33 cellular contexts compared by ENCODE assay signal in the genomic region with DNA sequence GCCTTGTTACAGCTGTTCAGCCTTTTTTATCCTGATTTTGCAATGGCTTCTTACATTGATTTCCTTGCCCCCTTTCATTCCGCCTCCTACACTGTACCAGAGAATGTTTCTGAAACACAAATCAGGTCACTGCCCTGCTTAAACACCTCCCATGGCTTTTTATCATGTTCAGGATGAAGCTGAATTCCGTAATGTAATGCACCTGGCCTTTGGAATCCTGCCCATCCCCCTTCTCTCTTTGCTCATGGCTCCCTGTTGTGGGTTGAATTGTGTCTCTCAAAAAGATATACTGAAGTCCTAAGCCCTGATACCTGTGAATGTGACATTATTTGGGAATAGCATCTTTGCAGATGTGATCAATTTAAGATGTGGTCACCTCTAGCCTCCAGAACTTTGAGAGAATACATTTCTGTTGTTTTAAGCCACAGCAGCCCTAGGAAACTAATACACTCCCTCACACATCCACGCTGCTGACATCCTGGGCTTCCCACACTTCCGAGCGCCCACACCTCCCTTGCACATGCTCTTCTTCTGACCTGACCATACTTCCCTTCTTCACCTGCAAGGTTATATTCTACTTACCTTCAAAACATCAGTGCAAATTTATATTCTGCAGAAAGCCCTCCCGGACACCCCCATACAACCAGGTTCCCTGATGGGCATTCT.
"Had no signal": no experiment of that assay in that cellular context is flagged by ENCODE, and none has a peak within 500 bp of the region (broad histone marks: within the 10 kb centered on the region; RNA-seq: fewer than 3 reads in every experiment).

No MANE protein-coding gene starts in this region.

- H3K9me3 Mint-ChIP-seq: activated naive CD8-positive, alpha-beta T cell treated with anti-CD3 and anti-CD28 coated beads, Interleukin-2, amount 10 ng/mL, durations not matched to agents 7 days and 5 days; brain; neural progenitor cell; stimulated activated naive B cell treated with anti-CD40 and anti-IgM and Interleukin-4, amounts not matched to agents 10 μg/mL and 1 μg/mL and 100 μg/mL, for 72 hours had no signal

- H3K4me3 ChIP-seq: ascending aorta, cardiac muscle cell, heart left ventricle, neural progenitor cell, right atrium auricular region, smooth muscle cell, stomach, thyroid gland, upper lobe of right lung had no signal

- ATAC-seq: activated CD4-positive, CD25-positive, alpha-beta regulatory T cell treated with anti-CD3 and anti-CD28 coated beads, Interleukin-2, amount 50 U/mL, for 24 hours; esophagus mucosa; foreskin keratinocyte; heart left ventricle; left cardiac atrium; naive thymus-derived CD4-positive, alpha-beta T cell; stimulated activated naive B cell treated with anti-CD40 and anti-IgM and Interleukin-4, amounts not matched to agents 10 μg/mL and 1 μg/mL and 100 μg/mL, for 72 hours; upper lobe of right lung had no signal

- H3K4me1 Mint-ChIP-seq: activated naive CD4-positive, alpha-beta T cell treated with anti-CD3 and anti-CD28 coated beads, Interleukin-2, amount 10 ng/mL, durations not matched to agents 7 days and 5 days; activated naive CD8-positive, alpha-beta T cell treated with anti-CD3 and anti-CD28 coated beads, Interleukin-2, amount 10 ng/mL, durations not matched to agents 7 days and 5 days; naive thymus-derived CD4-positive, alpha-beta T cell; stimulated activated naive B cell treated with anti-CD40 and anti-IgM and Interleukin-4, amounts not matched to agents 10 μg/mL and 1 μg/mL and 100 μg/mL, for 72 hours had no signal

- H3K27ac ChIP-seq: ascending aorta, cardiac muscle cell, foreskin keratinocyte, heart left ventricle, neural progenitor cell, right atrium auricular region, stomach, thyroid gland, upper lobe of right lung, VCaP had no signal

- H3K27ac Mint-ChIP-seq: activated CD4-positive, alpha-beta memory T cell treated with anti-CD3 and anti-CD28 coated beads for 36 hours; activated naive CD4-positive, alpha-beta T cell treated with anti-CD3 and anti-CD28 coated beads, Interleukin-2, amount 10 ng/mL, durations not matched to agents 7 days and 5 days; activated naive CD8-positive, alpha-beta T cell treated with anti-CD3 and anti-CD28 coated beads, Interleukin-2, amount 10 ng/mL, durations not matched to agents 7 days and 5 days; activated T-helper 1 cell treated with anti-CD3 and anti-CD28 coated beads, Interleukin-12 subunit alpha, Interleukin-12 subunit beta, Interleukin-2, Interleukin-4 antibody, amounts not matched to agents 30 ng/mL and 10 ng/mL and 1 ng/mL, durations not matched to agents 14 hours and 24 hours and 36 hours; brain; naive thymus-derived CD4-positive, alpha-beta T cell; neural progenitor cell; stimulated activated naive B cell treated with anti-CD40 and anti-IgM and Interleukin-4, amounts not matched to agents 10 μg/mL and 1 μg/mL and 100 μg/mL, for 72 hours; T-helper 1 cell treated with Interleukin-12 subunit alpha and Interleukin-12 subunit beta and Interleukin-4 antibody, amounts not matched to agents 30 μg/mL and 1 μg/mL, for 36 hours had no signal

- H3K27me3 ChIP-seq: ascending aorta, cardiac muscle cell, foreskin keratinocyte, heart left ventricle, neural progenitor cell, right atrium auricular region, stomach, thyroid gland, upper lobe of right lung had no signal

- H3K4me3 Mint-ChIP-seq: activated CD4-positive, alpha-beta memory T cell treated with anti-CD3 and anti-CD28 coated beads for 36 hours; activated naive CD4-positive, alpha-beta T cell treated with anti-CD3 and anti-CD28 coated beads, Interleukin-2, amount 10 ng/mL, durations not matched to agents 7 days and 5 days; activated naive CD8-positive, alpha-beta T cell treated with anti-CD3 and anti-CD28 coated beads, Interleukin-2, amount 10 ng/mL, durations not matched to agents 7 days and 5 days; activated T-helper 1 cell treated with anti-CD3 and anti-CD28 coated beads, Interleukin-12 subunit alpha, Interleukin-12 subunit beta, Interleukin-2, Interleukin-4 antibody, amounts not matched to agents 30 ng/mL and 10 ng/mL and 1 ng/mL, durations not matched to agents 14 hours and 24 hours and 36 hours; brain; naive thymus-derived CD4-positive, alpha-beta T cell; neural progenitor cell; stimulated activated naive B cell treated with anti-CD40 and anti-IgM and Interleukin-4, amounts not matched to agents 10 μg/mL and 1 μg/mL and 100 μg/mL, for 72 hours; T-helper 1 cell treated with Interleukin-12 subunit alpha and Interleukin-12 subunit beta and Interleukin-4 antibody, amounts not matched to agents 30 μg/mL and 1 μg/mL, for 36 hours had no signal

- H3K27me3 Mint-ChIP-seq: activated CD4-positive, alpha-beta memory T cell treated with anti-CD3 and anti-CD28 coated beads for 36 hours; activated naive CD4-positive, alpha-beta T cell treated with anti-CD3 and anti-CD28 coated beads, Interleukin-2, amount 10 ng/mL, durations not matched to agents 7 days and 5 days; activated naive CD8-positive, alpha-beta T cell treated with anti-CD3 and anti-CD28 coated beads, Interleukin-2, amount 10 ng/mL, durations not matched to agents 7 days and 5 days; brain; naive thymus-derived CD4-positive, alpha-beta T cell; stimulated activated naive B cell treated with anti-CD40 and anti-IgM and Interleukin-4, amounts not matched to agents 10 μg/mL and 1 μg/mL and 100 μg/mL, for 72 hours had no signal

- DNase-seq: activated CD4-positive, alpha-beta memory T cell treated with anti-CD3 and anti-CD28 coated beads for 36 hours; activated CD4-positive, alpha-beta T cell treated with anti-CD3 and anti-CD28 coated beads for 48 hours; activated CD8-positive, alpha-beta memory T cell treated with anti-CD3 and anti-CD28 coated beads, Interleukin-2, amount 50 U/mL, for 4 hours; activated gamma-delta T cell; activated naive CD4-positive, alpha-beta T cell treated with anti-CD3 and anti-CD28 coated beads, Interleukin-2, amount 10 ng/mL, durations not matched to agents 7 days and 5 days; activated naive CD8-positive, alpha-beta T cell treated with anti-CD3 and anti-CD28 coated beads, Interleukin-2, amount 10 ng/mL, durations not matched to agents 7 days and 5 days; activated T-cell treated with anti-CD3 and anti-CD28 coated beads, Interleukin-2, amount 50 U/mL, for 1 hour; cortex of kidney; foreskin keratinocyte; heart left ventricle; left cardiac atrium; mammary epithelial cell; midbrain; naive thymus-derived CD4-positive, alpha-beta T cell; occipital lobe; stimulated activated CD4-positive, alpha-beta T cell treated with anti-CD3 and anti-CD28 coated beads, Interleukin-1b, Interleukin-23, amount 100 ng/mL, for 48 hours; stimulated activated CD4-positive, alpha-beta T cell treated with anti-CD3 and anti-CD28 coated beads, Interleukin-4, amount 100 ng/mL, for 4 hours; stimulated activated naive B cell treated with anti-CD40 and anti-IgM and Interleukin-4, amounts not matched to agents 10 μg/mL and 1 μg/mL and 100 μg/mL, for 72 hours; stomach; T-helper 9 cell; thyroid gland; upper lobe of right lung had no signal

- H2AFZ ChIP-seq: neural progenitor cell had no signal

- H3K9ac ChIP-seq: neural progenitor cell had no signal

- H3K9me3 ChIP-seq: ascending aorta, heart left ventricle, right atrium auricular region, stomach, thyroid gland, upper lobe of right lung had no signal

- H3K36me3 ChIP-seq: ascending aorta, cardiac muscle cell, heart left ventricle, neural progenitor cell, right atrium auricular region, stomach, thyroid gland, upper lobe of right lung had no signal

- H3K4me1 ChIP-seq: ascending aorta, foreskin keratinocyte, heart left ventricle, right atrium auricular region, stomach, thyroid gland, upper lobe of right lung had no signal

- H3K4me2 ChIP-seq: neural progenitor cell, smooth muscle cell had no signal

- H3K36me3 Mint-ChIP-seq: activated CD4-positive, alpha-beta memory T cell treated with anti-CD3 and anti-CD28 coated beads for 36 hours; activated naive CD4-positive, alpha-beta T cell treated with anti-CD3 and anti-CD28 coated beads, Interleukin-2, amount 10 ng/mL, durations not matched to agents 7 days and 5 days; activated naive CD8-positive, alpha-beta T cell treated with anti-CD3 and anti-CD28 coated beads, Interleukin-2, amount 10 ng/mL, durations not matched to agents 7 days and 5 days; brain; naive thymus-derived CD4-positive, alpha-beta T cell; neural progenitor cell; stimulated activated naive B cell treated with anti-CD40 and anti-IgM and Interleukin-4, amounts not matched to agents 10 μg/mL and 1 μg/mL and 100 μg/mL, for 72 hours had no signal
